In the genomic region with DNA sequence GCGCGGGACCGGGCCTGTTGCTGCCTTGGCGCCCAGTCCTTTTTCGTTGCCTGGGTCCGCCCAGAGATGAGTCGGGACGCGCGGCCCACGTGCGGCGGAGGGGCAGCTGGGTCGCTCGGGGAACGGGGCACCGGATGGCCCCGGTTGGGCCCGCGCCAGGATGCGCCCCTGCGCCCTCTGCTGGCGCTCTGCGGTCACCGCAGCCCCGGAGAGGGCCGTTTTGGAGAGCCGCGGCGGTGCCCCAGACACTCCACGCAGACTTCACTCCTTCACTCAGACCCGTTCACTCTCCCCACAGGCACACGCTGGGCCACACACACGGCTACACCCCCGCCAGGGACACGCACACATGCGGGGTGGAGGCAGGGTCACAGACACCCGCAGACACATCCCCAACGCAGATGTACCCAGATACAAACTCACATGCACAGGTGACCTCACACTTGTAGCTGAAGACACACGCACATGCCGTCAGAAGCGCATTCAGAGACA, we compare ENCODE assay signal across 1 cellular context.
A peak's percentile ranks its signal among the peaks of the same experiment; 100 is the strongest.
TF ChIP-seq lines count a peak whose summit lies in the region.

No MANE protein-coding gene starts in this region.

TF ChIP-seq in H1, 55 proteins besides CTCF, POLR2A, EP300 and RAD21 (continued from another document):
- TF ChIP-seq, protein P1, sequence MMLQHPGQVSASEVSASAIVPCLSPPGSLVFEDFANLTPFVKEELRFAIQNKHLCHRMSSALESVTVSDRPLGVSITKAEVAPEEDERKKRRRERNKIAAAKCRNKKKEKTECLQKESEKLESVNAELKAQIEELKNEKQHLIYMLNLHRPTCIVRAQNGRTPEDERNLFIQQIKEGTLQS (IDR thresholded peaks at IDR 0.05; ENCODE audit: insufficient read depth, low read depth, low read length) = no peak
- TF ChIP-seq EGR1 (IDR thresholded peaks at IDR 0.05; ENCODE audit: borderline replicate concordance, low read depth, low read length) (no peak), ASH2L (IDR thresholded peaks at IDR 0.05; ENCODE audit: low read length) (peak; percentile 28), SIN3A (conservative IDR thresholded peaks at IDR 0.05 in 1 of 2, IDR thresholded peaks at IDR 0.05 in 1 of 2; ENCODE audit: low read depth in 1 of 2, low read length in 2 of 2) (0 out of 4 replicates have a peak, but pooled peaks have one; percentile 34 to 53), TAF1 (IDR thresholded peaks at IDR 0.05; ENCODE audit: low read depth, low read length) (0 out of 2 replicates have a peak, but pooled peaks have one; percentile 10), JUN (IDR thresholded peaks at IDR 0.05; ENCODE audit: low read depth, low read length) (no peak), POLR2AphosphoS5 (IDR thresholded peaks at IDR 0.05; ENCODE audit: low read depth, low read length) (peak; percentile 26; the same call in 1 of the 2 replicates), GABPA (IDR thresholded peaks at IDR 0.05; ENCODE audit: borderline replicate concordance, insufficient read depth, low read length) (peak; percentile 69; the same call in 1 of the 2 replicates), RBBP5 (IDR thresholded peaks at IDR 0.05; ENCODE audit: borderline replicate concordance, low read depth, low read length) (peak; percentile 16; the same call in 1 of the 2 replicates)
- TF ChIP-seq, protein P2, sequence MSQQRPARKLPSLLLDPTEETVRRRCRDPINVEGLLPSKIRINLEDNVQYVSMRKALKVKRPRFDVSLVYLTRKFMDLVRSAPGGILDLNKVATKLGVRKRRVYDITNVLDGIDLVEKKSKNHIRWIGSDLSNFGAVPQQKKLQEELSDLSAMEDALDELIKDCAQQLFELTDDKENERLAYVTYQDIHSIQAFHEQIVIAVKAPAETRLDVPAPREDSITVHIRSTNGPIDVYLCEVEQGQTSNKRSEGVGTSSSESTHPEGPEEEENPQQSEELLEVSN (IDR thresholded peaks at IDR 0.05) = peak; percentile 64
- TF ChIP-seq, protein P3, sequence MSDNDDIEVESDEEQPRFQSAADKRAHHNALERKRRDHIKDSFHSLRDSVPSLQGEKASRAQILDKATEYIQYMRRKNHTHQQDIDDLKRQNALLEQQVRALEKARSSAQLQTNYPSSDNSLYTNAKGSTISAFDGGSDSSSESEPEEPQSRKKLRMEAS (IDR thresholded peaks at IDR 0.05) = peak; percentile 87
TF ChIP-seq in H1: peak in this region for 9.
